Comparison of ENCODE assay signal across 23 cellular contexts in the genomic region with DNA sequence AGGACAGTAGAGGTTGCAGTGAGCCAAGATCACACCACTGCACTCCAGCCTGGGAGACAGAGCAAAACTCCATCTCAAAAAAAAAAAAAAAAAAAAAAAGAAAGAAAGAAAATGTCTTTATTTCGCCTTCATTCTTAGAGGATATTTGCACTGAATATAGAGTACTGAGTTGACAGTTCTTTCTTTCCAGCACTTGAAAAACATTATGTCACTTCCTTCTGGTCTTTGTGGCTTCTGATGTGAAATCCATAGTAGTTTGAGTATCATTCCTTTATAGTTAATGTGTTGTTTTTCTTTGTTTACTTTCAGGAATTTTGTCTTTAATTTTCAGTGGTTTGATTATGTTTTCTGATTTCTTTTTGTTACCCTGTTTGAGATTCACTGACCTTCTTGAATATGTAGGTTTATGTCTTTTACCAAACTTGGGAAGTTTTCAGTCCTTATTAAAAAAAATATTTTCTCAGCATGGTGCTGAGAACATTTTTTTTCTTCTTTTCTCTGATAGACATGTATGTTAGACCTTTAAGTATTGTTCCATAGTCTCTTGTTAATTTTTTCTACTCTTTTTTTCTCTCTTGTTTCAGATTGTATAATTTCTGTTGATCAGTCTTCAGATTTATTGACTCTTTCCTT. TPM values are rescaled to one million over a fixed set of nuclear protein-coding genes. Genes with fewer than 3 reads are reported as not detected.
DNase-seq lines count a peak whose midpoint lies in the region; ATAC-seq and TF ChIP-seq lines count a peak whose summit lies in the region.
"Had no signal": no experiment of that assay in that cellular context is flagged by ENCODE, and none has a peak within 500 bp of the region (broad histone marks: within the 10 kb centered on the region; RNA-seq: fewer than 3 reads in every experiment).

No MANE protein-coding gene starts in this region.

- in situ Hi-C loops in GM23248 (cut with MboI), result no loop called here

- H3F3A ChIP-seq in GM23248 (ENCODE audit: insufficient read depth), result peaks cover 13% of the 10 kb centered on the region; the same call in 1 of the 2 replicates

- peaks cover 11% of the 10 kb centered on the region; the same call in 1 of the 2 replicates for H3K79me2 ChIP-seq in GM23248 (ENCODE audit: insufficient read depth)

- no peaks in the 10 kb centered on the region for H3K9me3 ChIP-seq in GM23248 (ENCODE audit: low read depth)
- H3K9me3 ChIP-seq: adrenal gland, psoas muscle, SK-N-SH had no signal

- no peak overlapping the region for H3K4me3 ChIP-seq in GM23248
- H3K4me3 ChIP-seq: adrenal gland, psoas muscle had no signal

- no peaks in the 10 kb centered on the region for H3K36me3 ChIP-seq in GM23248 (ENCODE audit: low read depth)
- H3K36me3 ChIP-seq: adrenal gland had no signal

- H3K9ac ChIP-seq in GM23248, result no peak overlapping the region
- H3K9ac ChIP-seq: SK-N-SH had no signal

- peak overlapping the region; percentile 54 for H3K27ac Mint-ChIP-seq in central memory CD8-positive, alpha-beta T cell (ENCODE audit: low read depth)
- H3K27ac Mint-ChIP-seq in osteocyte (ENCODE audit: unreplicated experiment), result peak overlapping the region; percentile 64
- H3K27ac Mint-ChIP-seq: activated B cell treated with CpG ODN at 0.5 μM for 24 hours; CD4-positive, CD25-positive, alpha-beta regulatory T cell had no signal

- peaks cover 20% of the 10 kb centered on the region for H3K4me1 Mint-ChIP-seq in central memory CD8-positive, alpha-beta T cell
- peaks cover 27% of the 10 kb centered on the region for H3K4me1 Mint-ChIP-seq in osteocyte (ENCODE audit: unreplicated experiment)
- H3K4me1 Mint-ChIP-seq: activated B cell treated with CpG ODN at 0.5 μM for 24 hours had no signal

- H3K27me3 ChIP-seq in GM23248 (replicated peaks; ENCODE audit: insufficient read depth), result no peaks in the 10 kb centered on the region
- H3K27me3 ChIP-seq: adrenal gland had no signal

- no peak overlapping the region for H3K27ac ChIP-seq in GM23248
- H3K27ac ChIP-seq: adrenal gland, psoas muscle had no signal

- TF ChIP-seq CTCF in osteocyte (IDR thresholded peaks at IDR 0.05), result no peak

- no peak for ATAC-seq in central memory CD8-positive, alpha-beta T cell (replicated peaks; ENCODE audit: extremely low read depth, poor library complexity, severe bottlenecking)
- ATAC-seq in activated CD4-positive, CD25-positive, alpha-beta regulatory T cell treated with anti-CD3 and anti-CD28 coated beads, Interleukin-2, amount 50 U/mL, for 24 hours, result no peak
- ATAC-seq: psoas muscle had no signal

- 0 out of 2 replicates have a peak, but pooled peaks cover 13% of the 10 kb centered on the region for H3K4me1 ChIP-seq in GM23248 (ENCODE audit: insufficient read depth)
- H3K4me1 ChIP-seq: psoas muscle had no signal

- H2AFZ ChIP-seq in GM23248, result no peak overlapping the region

- H3K4me3 Mint-ChIP-seq in central memory CD8-positive, alpha-beta T cell, result no peak overlapping the region
- no peak overlapping the region for H3K4me3 Mint-ChIP-seq in osteocyte (ENCODE audit: unreplicated experiment)
- H3K4me3 Mint-ChIP-seq: activated B cell treated with CpG ODN at 0.5 μM for 24 hours; CD4-positive, CD25-positive, alpha-beta regulatory T cell had no signal

- peaks cover 3% of the 10 kb centered on the region for H3K36me3 Mint-ChIP-seq in central memory CD8-positive, alpha-beta T cell (ENCODE audit: insufficient read depth)
- peaks cover 13% of the 10 kb centered on the region for H3K36me3 Mint-ChIP-seq in osteocyte (ENCODE audit: unreplicated experiment)

- H3K9me3 Mint-ChIP-seq in central memory CD8-positive, alpha-beta T cell, result no peaks in the 10 kb centered on the region
- peaks cover 6% of the 10 kb centered on the region for H3K9me3 Mint-ChIP-seq in osteocyte (ENCODE audit: unreplicated experiment)

- WGBS in GM23248 (ENCODE audit: low coverage in 1 of 2, low lambda C conversion rate in 2 of 2, missing lambda C conversion rate in 2 of 2), 2 experiments, result 97 to 100% methylated on average over 1 of the region's 1 CpG

- no peaks in the 10 kb centered on the region for H4K20me1 ChIP-seq in GM23248 (ENCODE audit: insufficient read depth)

- peak; percentile 6 for DNase-seq in GM23248
- DNase-seq in Kasumi-1 (lab: John Stamatoyannopoulos, UW), result peak; percentile 13 to 27
- no peak for DNase-seq in central memory CD8-positive, alpha-beta T cell (ENCODE audit: low spot score in 2 of 2)
- no peak for DNase-seq in osteocyte (ENCODE audit: extremely low spot score, unreplicated experiment)
- no peak for DNase-seq in HuH-7.5 (ENCODE audit: low spot score)
- no peak for DNase-seq in stimulated activated CD4-positive, alpha-beta T cell treated with anti-CD3 and anti-CD28 coated beads, Interleukin-2, amount 100 ng/mL, for 48 hours
- DNase-seq: activated B cell treated with CpG ODN at 0.5 μM for 24 hours; activated CD4-positive, alpha-beta T cell treated with anti-CD3 and anti-CD28 coated beads, Interleukin-2, amount 50 U/mL, for 4 hours; activated CD8-positive, alpha-beta memory T cell treated with anti-CD3 and anti-CD28 coated beads, Interleukin-2, amount 50 U/mL, for 48 hours; activated effector memory CD4-positive, alpha-beta T cell treated with Interleukin-2 at 50 U/mL for 16 hours; adrenal gland; CD4-positive, CD25-positive, alpha-beta regulatory T cell; cortex of kidney; DMS 273 treated with DMSO at 0.1 percent for 48 hours; kidney glomerular epithelial cell; NCI-H1105; NCI-H2029 treated with DMSO at 0.1 percent for 48 hours; NCI-H2227 treated with DMSO at 0.1 percent for 48 hours; NCI-H774; psoas muscle; SK-N-SH; trophoblast cell had no signal

- H3K9me2 ChIP-seq in GM23248 (ENCODE audit: insufficient read depth), result no peaks in the 10 kb centered on the region
- H3K9me2 ChIP-seq: SK-N-SH had no signal

- no peak overlapping the region for H3K4me2 ChIP-seq in GM23248 (ENCODE audit: unreplicated experiment)
- H3K4me2 ChIP-seq: SK-N-SH had no signal

- no peaks in the 10 kb centered on the region for H3K27me3 Mint-ChIP-seq in central memory CD8-positive, alpha-beta T cell
- H3K27me3 Mint-ChIP-seq in osteocyte (ENCODE audit: unreplicated experiment), result no peaks in the 10 kb centered on the region
- H3K27me3 Mint-ChIP-seq: activated B cell treated with CpG ODN at 0.5 μM for 24 hours; CD4-positive, CD25-positive, alpha-beta regulatory T cell had no signal

RNA-seq across cellular contexts. Expression of a gene that starts 50.1 kb away (rescaled TPM):
- 9.1 and 10.0 TPM in 2 replicates for total RNA-seq in GM23248 (2014; rRNA removed; shearing (Covaris generic))
- 9.6 and 11.3 TPM in 2 replicates for polyA plus RNA-seq in GM23248 (2016; fragmentation: Nextera tagmentation; extraction: Ambion mirVana)
- 33.1 and 33.7 TPM in 2 replicates for total RNA-seq in osteocyte

Comparison
In these comparisons a context has a peak if more than half of its experiments do, and no peak if none do; other contexts are left out.
1. DNase-seq: peak in GM23248 (single experiment) and Kasumi-1 (2 of 2); none in central memory CD8-positive, alpha-beta T cell (0 of 2), osteocyte (single experiment), HuH-7.5 (single experiment) and stimulated activated CD4-positive, alpha-beta T cell treated with anti-CD3 and anti-CD28 coated beads, Interleukin-2, amount 100 ng/mL, for 48 hours (0 of 2).